Comparison of ENCODE assay signal across 28 cellular contexts in the genomic region with DNA sequence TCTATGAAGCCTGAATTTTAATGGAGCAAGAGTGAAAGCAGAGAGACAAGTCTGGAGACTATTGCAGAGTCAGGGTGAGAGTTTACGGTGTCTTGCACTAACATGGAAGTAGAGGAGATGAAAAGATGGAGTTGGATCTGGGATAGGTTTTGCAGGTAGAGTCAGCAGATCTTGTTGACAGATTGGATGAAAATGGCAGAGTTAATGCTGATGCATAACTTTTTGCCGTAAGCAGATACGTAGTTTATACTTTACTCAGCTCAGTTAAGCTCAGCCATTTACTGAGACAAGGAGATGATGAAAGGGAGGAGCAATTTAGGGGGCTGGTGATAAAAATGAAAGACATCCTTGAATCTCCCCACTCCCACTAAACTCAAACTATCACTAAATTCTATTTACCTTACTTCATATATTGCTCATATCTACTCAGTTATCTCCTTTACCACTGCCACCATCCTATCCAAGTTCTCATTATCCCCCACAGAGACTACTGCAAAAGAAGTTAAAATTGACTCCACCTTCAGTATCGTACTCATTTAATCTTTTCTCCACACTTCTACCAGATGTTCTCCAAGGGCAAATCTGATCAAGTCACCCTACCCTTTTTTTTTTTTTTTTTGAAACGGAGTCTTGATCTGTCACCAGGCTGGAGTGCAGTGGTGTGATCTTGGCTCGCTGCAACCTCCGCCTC. TPM values are rescaled to one million over a fixed set of nuclear protein-coding genes. Genes with fewer than 3 reads are reported as not detected.
"Had no signal": no experiment of that assay in that cellular context is flagged by ENCODE, and none has a peak within 500 bp of the region (broad histone marks: within the 10 kb centered on the region; RNA-seq: fewer than 3 reads in every experiment).

No MANE protein-coding gene starts in this region.

- H3K27ac ChIP-seq: dorsolateral prefrontal cortex, gastrocnemius medialis, heart right ventricle, psoas muscle, sigmoid colon, skin epidermis, thoracic aorta, transverse colon had no signal

- H3K9me3 Mint-ChIP-seq: naive B cell; nephron; stimulated activated naive B cell treated with anti-CD40 and anti-IgM and Interleukin-4, amounts not matched to agents 10 μg/mL and 1 μg/mL and 100 μg/mL, for 72 hours; stimulated activated naive CD8-positive, alpha-beta T cell treated with anti-CD3 and anti-CD28 coated beads, Interleukin-15, amount 100 ng/mL, for 72 hours had no signal

- H3K36me3 ChIP-seq: gastrocnemius medialis, heart right ventricle, sigmoid colon, thoracic aorta, transverse colon had no signal

- H3K27me3 ChIP-seq: gastrocnemius medialis, sigmoid colon had no signal

- H3K4me3 Mint-ChIP-seq: naive B cell; nephron; stimulated activated naive B cell treated with anti-CD40 and anti-IgM and Interleukin-4, amounts not matched to agents 10 μg/mL and 1 μg/mL and 100 μg/mL, for 72 hours; stimulated activated naive CD8-positive, alpha-beta T cell treated with anti-CD3 and anti-CD28 coated beads, Interleukin-15, amount 100 ng/mL, for 72 hours had no signal

- H3K4me3 ChIP-seq: dorsolateral prefrontal cortex, gastrocnemius medialis, heart right ventricle, psoas muscle, sigmoid colon, skin epidermis, thoracic aorta, transverse colon had no signal

- H3K4me1 Mint-ChIP-seq: naive B cell; nephron; stimulated activated naive B cell treated with anti-CD40 and anti-IgM and Interleukin-4, amounts not matched to agents 10 μg/mL and 1 μg/mL and 100 μg/mL, for 72 hours; stimulated activated naive CD8-positive, alpha-beta T cell treated with anti-CD3 and anti-CD28 coated beads, Interleukin-15, amount 100 ng/mL, for 72 hours had no signal

- DNase-seq: cortex of kidney; dorsolateral prefrontal cortex; effector CD8-positive, alpha-beta T cell; gastrocnemius medialis; heart right ventricle; hypothalamus; kidney glomerular epithelial cell; mesendoderm; naive B cell; occipital lobe; psoas muscle; retina; sigmoid colon; stimulated activated CD4-positive, alpha-beta T cell treated with anti-CD3 and anti-CD28 coated beads, Interleukin-2, amount 100 ng/mL, for 24 hours; stimulated activated CD4-positive, alpha-beta T cell treated with anti-CD3 and anti-CD28 coated beads, Interleukin-4, amount 100 ng/mL, for 4 hours; stimulated activated naive B cell treated with anti-CD40 and anti-IgM and Interleukin-4, amounts not matched to agents 10 μg/mL and 1 μg/mL and 100 μg/mL, for 72 hours; stimulated activated naive CD8-positive, alpha-beta T cell treated with anti-CD3 and anti-CD28 coated beads, Interleukin-15, amount 100 ng/mL, for 72 hours; transverse colon had no signal

- ATAC-seq: gastrocnemius medialis; heart right ventricle; psoas muscle; stimulated activated naive B cell treated with anti-CD40 and anti-IgM and Interleukin-4, amounts not matched to agents 10 μg/mL and 1 μg/mL and 100 μg/mL, for 72 hours; stimulated activated naive CD8-positive, alpha-beta T cell treated with anti-CD3 and anti-CD28 coated beads, Interleukin-15, amount 100 ng/mL, for 72 hours had no signal

- H3K4me1 ChIP-seq: gastrocnemius medialis, heart right ventricle, psoas muscle, sigmoid colon had no signal

- FAIRE-seq: islet of Langerhans had no signal

- H3K36me3 Mint-ChIP-seq: naive B cell; stimulated activated naive B cell treated with anti-CD40 and anti-IgM and Interleukin-4, amounts not matched to agents 10 μg/mL and 1 μg/mL and 100 μg/mL, for 72 hours had no signal

- H3K27ac Mint-ChIP-seq: naive B cell; nephron; stimulated activated naive B cell treated with anti-CD40 and anti-IgM and Interleukin-4, amounts not matched to agents 10 μg/mL and 1 μg/mL and 100 μg/mL, for 72 hours had no signal

- H3K9me3 ChIP-seq: gastrocnemius medialis, heart right ventricle, psoas muscle, sigmoid colon, thoracic aorta, transverse colon had no signal

RNA-seq across cellular contexts. Expression of a gene that starts 13.8 kb away (rescaled TPM):
- total RNA-seq: dorsolateral prefrontal cortex, fibroblast of villous mesenchyme, gastrocnemius medialis, heart right ventricle, liver, lung microvascular endothelial cell, occipital lobe, psoas muscle, sigmoid colon, subcutaneous adipose tissue, thoracic aorta, transverse colon, ureter had no signal
- polyA plus RNA-seq: esophagus, heart right ventricle, liver, psoas muscle, sigmoid colon had no signal
